Comparison of ENCODE assay signal across 20 cellular contexts in the genomic region with DNA sequence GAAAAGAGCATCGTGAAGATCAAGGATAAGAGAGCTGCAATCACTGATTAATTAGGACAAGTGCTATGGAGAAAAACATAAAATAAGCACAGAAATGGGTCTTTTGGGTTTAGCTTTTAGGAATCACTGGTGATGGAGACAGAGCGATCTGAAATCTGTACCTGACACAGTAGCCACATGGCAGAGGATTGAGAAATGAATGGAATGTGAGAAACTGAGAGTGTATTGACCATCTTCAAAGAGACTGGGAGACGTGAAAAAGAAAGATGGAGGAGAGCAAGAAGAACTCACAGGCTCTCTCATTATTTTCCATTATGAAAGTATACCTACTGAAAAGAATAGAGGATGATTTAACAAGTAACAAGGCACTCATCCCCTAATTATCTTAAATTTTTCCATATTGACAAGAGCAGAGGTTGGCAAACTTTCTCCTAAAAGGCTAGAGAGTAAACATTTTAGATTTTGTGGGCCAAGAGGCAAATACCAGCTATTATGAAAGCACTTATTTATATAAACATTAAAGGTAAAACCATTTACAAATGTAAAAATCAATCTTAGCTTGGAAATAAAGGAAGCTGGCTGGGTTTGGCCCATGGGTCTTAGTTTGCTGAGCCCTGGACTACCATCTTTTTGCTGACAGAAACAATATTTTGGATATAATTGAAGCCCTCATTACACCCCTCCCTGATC.
"Had no signal": no experiment of that assay in that cellular context is flagged by ENCODE, and none has a peak within 500 bp of the region (broad histone marks: within the 10 kb centered on the region; RNA-seq: fewer than 3 reads in every experiment).

No MANE protein-coding gene starts in this region.

- H3K27ac ChIP-seq: dorsolateral prefrontal cortex, gastrocnemius medialis, heart right ventricle, sigmoid colon, spleen, stomach, testis, upper lobe of right lung had no signal

- DNase-seq: activated CD4-positive, alpha-beta T cell treated with anti-CD3 and anti-CD28 coated beads for 48 hours; activated CD8-positive, alpha-beta memory T cell treated with anti-CD3 and anti-CD28 coated beads, Interleukin-2, amount 50 U/mL, for 4 hours; activated CD8-positive, alpha-beta T cell treated with anti-CD3 and anti-CD28 coated beads, Interleukin-2, amount 10 ng/mL, durations not matched to agents 7 days and 5 days; activated effector memory CD4-positive, alpha-beta T cell treated with anti-CD3 and anti-CD28 coated beads, Interleukin-2, amount 50 U/mL, for 16 hours; activated T-cell treated with anti-CD3 and anti-CD28 coated beads, Interleukin-2, amount 50 U/mL, for 48 hours; amniotic stem cell; dorsolateral prefrontal cortex; gastrocnemius medialis; heart right ventricle; occipital lobe; sigmoid colon; spleen; stomach; testis; upper lobe of right lung had no signal

- H3K27me3 Mint-ChIP-seq: activated naive CD4-positive, alpha-beta T cell treated with anti-CD3 and anti-CD28 coated beads, Interleukin-2, amount 50 U/mL, for 24 hours; natural killer cell treated with Interleukin-12 subunit alpha and Interleukin-12 subunit beta and Interleukin-15 and Interleukin-18, amount 100 ng/mL, for 72 hours; progenitor cell of endocrine pancreas had no signal

- H3K27ac Mint-ChIP-seq: activated CD8-positive, alpha-beta T cell treated with anti-CD3 and anti-CD28 coated beads, Interleukin-2, amount 10 ng/mL, durations not matched to agents 7 days and 5 days; activated naive CD4-positive, alpha-beta T cell treated with anti-CD3 and anti-CD28 coated beads, Interleukin-2, amount 50 U/mL, for 24 hours; endodermal cell; natural killer cell treated with Interleukin-12 subunit alpha and Interleukin-12 subunit beta and Interleukin-15 and Interleukin-18, amount 100 ng/mL, for 72 hours; progenitor cell of endocrine pancreas; WTC11 had no signal

- H3K9me3 Mint-ChIP-seq: activated naive CD4-positive, alpha-beta T cell treated with anti-CD3 and anti-CD28 coated beads, Interleukin-2, amount 50 U/mL, for 24 hours; natural killer cell treated with Interleukin-12 subunit alpha and Interleukin-12 subunit beta and Interleukin-15 and Interleukin-18, amount 100 ng/mL, for 72 hours; WTC11 had no signal

- H3K27me3 ChIP-seq: gastrocnemius medialis, heart right ventricle, sigmoid colon, spleen, stomach, testis, upper lobe of right lung had no signal

- H3K36me3 ChIP-seq: gastrocnemius medialis, sigmoid colon, stomach, upper lobe of right lung had no signal

- H3K36me3 Mint-ChIP-seq: natural killer cell treated with Interleukin-12 subunit alpha and Interleukin-12 subunit beta and Interleukin-15 and Interleukin-18, amount 100 ng/mL, for 72 hours; WTC11 had no signal

- H3K9me3 ChIP-seq: gastrocnemius medialis, heart right ventricle, sigmoid colon, spleen, stomach, testis, upper lobe of right lung had no signal

- H3K4me3 Mint-ChIP-seq: activated CD8-positive, alpha-beta T cell treated with anti-CD3 and anti-CD28 coated beads, Interleukin-2, amount 10 ng/mL, durations not matched to agents 7 days and 5 days; activated naive CD4-positive, alpha-beta T cell treated with anti-CD3 and anti-CD28 coated beads, Interleukin-2, amount 50 U/mL, for 24 hours; endodermal cell; natural killer cell treated with Interleukin-12 subunit alpha and Interleukin-12 subunit beta and Interleukin-15 and Interleukin-18, amount 100 ng/mL, for 72 hours; WTC11 had no signal

- ATAC-seq: activated CD8-positive, alpha-beta T cell treated with anti-CD3 and anti-CD28 coated beads, Interleukin-2, amount 10 ng/mL, durations not matched to agents 7 days and 5 days; gastrocnemius medialis; heart right ventricle; natural killer cell treated with Interleukin-12 subunit alpha and Interleukin-12 subunit beta and Interleukin-15 and Interleukin-18, amount 100 ng/mL, for 72 hours; upper lobe of right lung; WTC11 had no signal

- H3K4me1 ChIP-seq: gastrocnemius medialis, heart right ventricle, sigmoid colon, testis, upper lobe of right lung had no signal

- H3K4me3 ChIP-seq: dorsolateral prefrontal cortex, gastrocnemius medialis, heart right ventricle, sigmoid colon, spleen, stomach, testis, upper lobe of right lung had no signal
